30 cellular contexts compared by ENCODE assay signal in genomic region chr1:26003756-26004155, GRCh38. TPM values are rescaled to one million over a fixed set of nuclear protein-coding genes. Genes with fewer than 3 reads are reported as not detected.
"Had no signal": no experiment of that assay in that cellular context is flagged by ENCODE, and none has a peak within 500 bp of the region (broad histone marks: within the 10 kb centered on the region; RNA-seq: fewer than 3 reads in every experiment).

No MANE protein-coding gene starts in this region.

- H3K9me3 Mint-ChIP-seq: memory B cell; natural killer cell; stimulated activated effector memory CD8-positive, alpha-beta T cell treated with anti-CD3 and anti-CD28 coated beads, Interleukin-12 subunit alpha, Interleukin-12 subunit beta, amount 100 ng/mL, for 72 hours; type B pancreatic cell had no signal

- H3K4me2 ChIP-seq: hepatocyte had no signal

- H3K9me3 ChIP-seq: esophagus muscularis mucosa, gastroesophageal sphincter, heart left ventricle, neutrophil, pancreas, sigmoid colon, stomach, tibial artery had no signal

- H3K4me3 Mint-ChIP-seq: memory B cell; natural killer cell; stimulated activated effector memory CD8-positive, alpha-beta T cell treated with anti-CD3 and anti-CD28 coated beads, Interleukin-12 subunit alpha, Interleukin-12 subunit beta, amount 100 ng/mL, for 72 hours; type B pancreatic cell had no signal

- H2AFZ ChIP-seq: hepatocyte had no signal

- H3K4me3 ChIP-seq: coronary artery, esophagus muscularis mucosa, gastroesophageal sphincter, heart left ventricle, hepatocyte, lung, pancreas, sigmoid colon, stomach, tibial artery had no signal

- H3K79me2 ChIP-seq: hepatocyte had no signal

- H3K27ac Mint-ChIP-seq: memory B cell, natural killer cell, type B pancreatic cell had no signal

- H3K27me3 ChIP-seq: esophagus muscularis mucosa, foreskin keratinocyte, gastroesophageal sphincter, heart left ventricle, hepatocyte, neutrophil, pancreas, sigmoid colon, stomach had no signal

- H3K36me3 Mint-ChIP-seq: memory B cell; natural killer cell; stimulated activated effector memory CD8-positive, alpha-beta T cell treated with anti-CD3 and anti-CD28 coated beads, Interleukin-12 subunit alpha, Interleukin-12 subunit beta, amount 100 ng/mL, for 72 hours; type B pancreatic cell had no signal

- H3K36me3 ChIP-seq: esophagus muscularis mucosa, gastroesophageal sphincter, neutrophil, pancreas, sigmoid colon, stomach, tibial artery had no signal

- H3K27ac ChIP-seq: coronary artery, esophagus muscularis mucosa, foreskin keratinocyte, gastroesophageal sphincter, heart left ventricle, hepatocyte, neutrophil, pancreas, sigmoid colon, stomach, tibial artery had no signal

- DNase-seq: dermis blood vessel endothelial cell; effector memory CD4-positive, alpha-beta T cell; foreskin keratinocyte; heart left ventricle; kidney; natural killer cell; pancreas; sigmoid colon; stimulated activated CD4-positive, alpha-beta T cell treated with anti-CD3 and anti-CD28 coated beads, Interleukin-2, amount 100 ng/mL, for 24 hours; stimulated activated CD4-positive, alpha-beta T cell treated with anti-CD3 and anti-CD28 coated beads, Interleukin-4, amount 100 ng/mL, for 24 hours; stimulated activated naive CD4-positive, alpha-beta T cell treated with Interleukin-2 at 50 U/mL for 16 hours; stomach had no signal

- H3K4me1 ChIP-seq: foreskin keratinocyte had no signal

RNA-seq across cellular contexts. Expression of gene EXTL1, which starts 17.8 kb away (rescaled TPM):
- total RNA-seq: dermis blood vessel endothelial cell, endothelial cell of umbilical vein, left lobe of liver, natural killer cell, subcutaneous adipose tissue had no signal

RNA-seq across cellular contexts. Expression of gene SLC30A2, which starts 42.2 kb away (rescaled TPM):
- total RNA-seq: dermis blood vessel endothelial cell, endothelial cell of umbilical vein, epithelial cell of proximal tubule, fibroblast of lung, foreskin keratinocyte, gastroesophageal sphincter, mononuclear cell, natural killer cell, posterior vena cava, temporal lobe had no signal
